8 cellular contexts compared by ENCODE assay signal in genomic region chr1:1889090-1889750, GRCh38. TPM values are rescaled to one million over a fixed set of nuclear protein-coding genes. Genes with fewer than 3 reads are reported as not detected.
DNase-seq lines count a peak whose midpoint lies in the region; ATAC-seq, FAIRE-seq and TF ChIP-seq lines count a peak whose summit lies in the region.

No MANE protein-coding gene starts in this region.

- peak overlapping the region; percentile 95 for H3K9ac ChIP-seq in NT2/D1 (ENCODE audit: insufficient read length, low read depth)

- peaks cover 11% of the 10 kb centered on the region for H3K36me3 ChIP-seq in NT2/D1 (ENCODE audit: insufficient read depth, insufficient read length, low read length)

- H3K27me3 ChIP-seq in NT2/D1 (ENCODE audit: insufficient read depth, insufficient read length), result no peaks in the 10 kb centered on the region

- peak overlapping the region; percentile 77 for H3K27ac Mint-ChIP-seq in osteocyte (ENCODE audit: unreplicated experiment)

- no peak for TF ChIP-seq CTCF in osteocyte (IDR thresholded peaks at IDR 0.05)

- DNase-seq in EH (ENCODE audit: low read depth), result peak; percentile 18
- DNase-seq in NT2/D1 (ENCODE audit: low read depth, low spot score), result no peak
- no peak for DNase-seq in osteocyte (ENCODE audit: extremely low spot score, unreplicated experiment)
- no peak for DNase-seq in frontal cortex (ENCODE audit: low spot score in 2 of 2)
- no peak for DNase-seq in anterior cingulate cortex (lab: John Stamatoyannopoulos, UW)

- peaks cover 12% of the 10 kb centered on the region for H3K4me1 ChIP-seq in NT2/D1 (ENCODE audit: insufficient read depth, insufficient read length)

- peak overlapping the region; percentile 82 for H3K4me3 ChIP-seq in NT2/D1 (ENCODE audit: insufficient read length, low read depth)

- FAIRE-seq in endometrium (lab: Jason Lieb, UNC) (peak; percentile 15), frontal cortex (lab: Jason Lieb, UNC) (no peak)

- H3K9me3 ChIP-seq in NT2/D1 (ENCODE audit: insufficient read depth, low read length), result no peaks in the 10 kb centered on the region

- H3K9me3 Mint-ChIP-seq in osteocyte (ENCODE audit: unreplicated experiment), result no peaks in the 10 kb centered on the region

- no peaks in the 10 kb centered on the region for H3K27me3 Mint-ChIP-seq in osteocyte (ENCODE audit: unreplicated experiment)

- H3K36me3 Mint-ChIP-seq in osteocyte (ENCODE audit: unreplicated experiment), result no peaks in the 10 kb centered on the region

- H3K4me1 Mint-ChIP-seq in osteocyte (ENCODE audit: unreplicated experiment), result peaks cover 40% of the 10 kb centered on the region

- no peak for ATAC-seq in GM21723 (IDR thresholded peaks at IDR 0.05; ENCODE audit: unreplicated experiment)
- ATAC-seq in GM21529 (IDR thresholded peaks at IDR 0.05; ENCODE audit: unreplicated experiment), result no peak

- peak overlapping the region; percentile 86 for H3K4me3 Mint-ChIP-seq in osteocyte (ENCODE audit: unreplicated experiment)

RNA-seq across cellular contexts. Expression of gene GNB1, which starts 1.7 kb away (rescaled TPM):
- total RNA-seq in osteocyte, result 394 and 407 TPM in 2 replicates
- 154 TPM for total RNA-seq in frontal cortex

RNA-seq across cellular contexts. Expression of gene CALML6, which starts 25.8 kb away (rescaled TPM):
- total RNA-seq in osteocyte (2.5 and 2.7 TPM in 2 replicates), frontal cortex (not detected)

RNA-seq across cellular contexts. Expression of gene TMEM52, which starts 29.9 kb away (rescaled TPM):
- total RNA-seq in osteocyte, result 1.5 TPM in 1 of 2 replicates, not detected in the other
- 1.6 TPM for total RNA-seq in frontal cortex
